Comparison of ENCODE assay signal across 22 cellular contexts in genomic region chr15:95196176-95196915, GRCh38.
DNase-seq lines count a peak whose midpoint lies in the region; ATAC-seq, FAIRE-seq and TF ChIP-seq lines count a peak whose summit lies in the region.
"Had no signal": no experiment of that assay in that cellular context is flagged by ENCODE, and none has a peak within 500 bp of the region (broad histone marks: within the 10 kb centered on the region; RNA-seq: fewer than 3 reads in every experiment).

No MANE protein-coding gene starts in this region.

- FAIRE-seq in astrocyte (lab: Jason Lieb, UNC), result no peak
- FAIRE-seq: colon, D721Med, G401.6, RCC 7860 had no signal

- H3K27me3 ChIP-seq in astrocyte (ENCODE audit: insufficient read depth, low read length), result no peaks in the 10 kb centered on the region
- H3K27me3 ChIP-seq in mesendoderm (ENCODE audit: insufficient read depth, low read length, poor library complexity), result no peaks in the 10 kb centered on the region

- no peak overlapping the region for H3K4me2 ChIP-seq in astrocyte (ENCODE audit: low read length)
- no peak overlapping the region for H3K4me2 ChIP-seq in mesendoderm (ENCODE audit: low read length)

- H3K4me3 Mint-ChIP-seq in astrocyte (ENCODE audit: unreplicated experiment), result no peak overlapping the region
- H3K4me3 Mint-ChIP-seq: activated CD4-positive, alpha-beta T cell treated with anti-CD3 and anti-CD28 coated beads, Interleukin-2, amount 10 ng/mL, durations not matched to agents 7 days and 5 days had no signal

- no peaks in the 10 kb centered on the region for H4K20me1 ChIP-seq in astrocyte (ENCODE audit: insufficient read depth, low read length)

- H3K9me3 Mint-ChIP-seq in astrocyte (ENCODE audit: unreplicated experiment), result peaks cover 6% of the 10 kb centered on the region

- intact Hi-C loops in cardiac septum (cut with DNase I), result no loop called here

- no peak overlapping the region for H3K4ac ChIP-seq in mesendoderm (ENCODE audit: low read depth, low read length)

- H2BK15ac ChIP-seq in mesendoderm (replicated peaks; ENCODE audit: low read depth), result no peak overlapping the region

- peaks cover 1% of the 10 kb centered on the region for H3K27me3 Mint-ChIP-seq in astrocyte (ENCODE audit: low read depth, unreplicated experiment)
- H3K27me3 Mint-ChIP-seq: activated CD4-positive, alpha-beta T cell treated with anti-CD3 and anti-CD28 coated beads, Interleukin-2, amount 10 ng/mL, durations not matched to agents 7 days and 5 days had no signal

- no peak for TF ChIP-seq POLR2A in erythroblast (IDR thresholded peaks at IDR 0.05; ENCODE audit: low read length)

- H3K36me3 Mint-ChIP-seq in astrocyte (ENCODE audit: low read depth, unreplicated experiment), result no peaks in the 10 kb centered on the region

- H3K4me1 ChIP-seq in astrocyte (ENCODE audit: insufficient read depth, low read length), result no peaks in the 10 kb centered on the region
- peaks cover 3% of the 10 kb centered on the region for H3K4me1 ChIP-seq in mesendoderm (ENCODE audit: control insufficient read depth, low read depth, low read length)
- no peaks in the 10 kb centered on the region for H3K4me1 ChIP-seq in urinary bladder (ENCODE audit: insufficient read depth)

- H2BK120ac ChIP-seq in mesendoderm (ENCODE audit: low read depth, low read length), result no peak overlapping the region

- H3K23ac ChIP-seq in mesendoderm (ENCODE audit: low read length), result no peak overlapping the region

- no peak overlapping the region for H3K27ac ChIP-seq in astrocyte (ENCODE audit: low read depth, low read length)
- no peak overlapping the region for H3K27ac ChIP-seq in mesendoderm (ENCODE audit: low read depth, low read length)
- H3K27ac ChIP-seq in urinary bladder (ENCODE audit: low read depth), result no peak overlapping the region

- H3K4me3 ChIP-seq in astrocyte (ENCODE audit: insufficient read depth, low read depth, low read length) (no peak overlapping the region), mesendoderm (ENCODE audit: low read length) (no peak overlapping the region), urinary bladder (ENCODE audit: low read depth, low read length) (peak overlapping the region; percentile 13)

- DNase-seq in LHCN-M2 (ENCODE audit: low read depth) (peak; percentile 46), astrocyte (ENCODE audit: low read depth) (peak; percentile 26), mesendoderm (peak; percentile 7), cardiac septum (ENCODE audit: low spot score) (no peak), erythroblast (lab: John Stamatoyannopoulos, UW) (no peak)
- DNase-seq: activated CD4-positive, alpha-beta T cell treated with anti-CD3 and anti-CD28 coated beads, Interleukin-2, amount 10 ng/mL, durations not matched to agents 7 days and 5 days; activated naive CD4-positive, alpha-beta T cell treated with Interleukin-2 at 50 U/mL for 16 hours; activated T-cell treated with anti-CD3 and anti-CD28 coated beads for 4 hours; foreskin melanocyte; left cardiac atrium; midbrain; NCI-H1417 treated with DMSO at 0.1 percent for 48 hours; NCI-H2171 treated with DMSO at 0.1 percent for 48 hours; occipital lobe; stimulated activated CD4-positive, alpha-beta T cell treated with anti-CD3 and anti-CD28 coated beads, Interleukin-2, amount 100 ng/mL, for 24 hours had no signal

- H3K36me3 ChIP-seq in astrocyte (ENCODE audit: insufficient read depth, low read length) (no peaks in the 10 kb centered on the region), mesendoderm (ENCODE audit: control insufficient read depth, insufficient read depth, low read length) (no peaks in the 10 kb centered on the region), urinary bladder (ENCODE audit: insufficient read depth) (no peaks in the 10 kb centered on the region)

- no peak for TF ChIP-seq CTCF in astrocyte (IDR thresholded peaks at IDR 0.05; ENCODE audit: insufficient read depth, low read depth, low read length)

- H4K5ac ChIP-seq in mesendoderm (ENCODE audit: low read length), result no peak overlapping the region

- H3K4me1 Mint-ChIP-seq in astrocyte (ENCODE audit: low read depth, unreplicated experiment), result no peaks in the 10 kb centered on the region
- H3K4me1 Mint-ChIP-seq: activated CD4-positive, alpha-beta T cell treated with anti-CD3 and anti-CD28 coated beads, Interleukin-2, amount 10 ng/mL, durations not matched to agents 7 days and 5 days had no signal

- H3K9me3 ChIP-seq in astrocyte (ENCODE audit: insufficient read depth, low read depth, low read length), result no peaks in the 10 kb centered on the region

- peak overlapping the region; percentile 5 for H3K18ac ChIP-seq in mesendoderm (ENCODE audit: low read length)

- H3K9ac ChIP-seq in astrocyte (ENCODE audit: low read length) (no peak overlapping the region), mesendoderm (ENCODE audit: low read length) (no peak overlapping the region)

- no peak overlapping the region for H2AK5ac ChIP-seq in mesendoderm (ENCODE audit: low read length)

- no peak overlapping the region for H4K8ac ChIP-seq in mesendoderm (ENCODE audit: low read depth, low read length)

- no peak overlapping the region for H3K56ac ChIP-seq in mesendoderm (ENCODE audit: low read length)

- H2BK5ac ChIP-seq in mesendoderm (ENCODE audit: low read length), result no peak overlapping the region

- no peak overlapping the region for H3K27ac Mint-ChIP-seq in astrocyte (ENCODE audit: unreplicated experiment)
- H3K27ac Mint-ChIP-seq: activated CD4-positive, alpha-beta T cell treated with anti-CD3 and anti-CD28 coated beads, Interleukin-2, amount 10 ng/mL, durations not matched to agents 7 days and 5 days had no signal

- H2AFZ ChIP-seq in astrocyte (ENCODE audit: low read depth, low read length), result no peak overlapping the region

- no CpG with 5 or more reads among the region's 17 CpGs for WGBS in mesendoderm (ENCODE audit: extremely low coverage, insufficient coverage, low lambda C conversion rate)
- 67% methylated on average over 17 of the region's 17 CpGs for WGBS in urinary bladder

- ATAC-seq in GM18868 (IDR thresholded peaks at IDR 0.05; ENCODE audit: unreplicated experiment) (no peak), HG03139 (IDR thresholded peaks at IDR 0.05; ENCODE audit: unreplicated experiment) (no peak)
- ATAC-seq: left cardiac atrium had no signal

- H3K79me2 ChIP-seq in astrocyte (ENCODE audit: insufficient read depth, low read length) (no peaks in the 10 kb centered on the region), mesendoderm (ENCODE audit: control insufficient read depth, insufficient read depth, low read length) (no peaks in the 10 kb centered on the region)

- H3K79me1 ChIP-seq in mesendoderm (ENCODE audit: low read length), result no peaks in the 10 kb centered on the region

Comparison
In these comparisons a context has a peak if more than half of its experiments do, and no peak if none do; other contexts are left out.
1. DNase-seq: peak in LHCN-M2 (single experiment), astrocyte (single experiment) and mesendoderm (single experiment); none in cardiac septum (single experiment) and erythroblast (0 of 2).